In genomic region chr1:163398980-163399379, GRCh38 we compare ENCODE assay signal across 21 cellular contexts.
"Had no signal": no experiment of that assay in that cellular context is flagged by ENCODE, and none has a peak within 500 bp of the region (broad histone marks: within the 10 kb centered on the region; RNA-seq: fewer than 3 reads in every experiment).

No MANE protein-coding gene starts in this region.

- DNase-seq: cortex of kidney; effector memory CD4-positive, alpha-beta T cell; foreskin keratinocyte; left colon; left ventricle myocardium superior; mesenchymal stem cell; naive B cell; psoas muscle; retina; right lobe of liver; stimulated activated CD4-positive, alpha-beta T cell treated with anti-CD3 and anti-CD28 coated beads, Interleukin-15, amount 100 ng/mL, for 24 hours; stimulated activated CD4-positive, alpha-beta T cell treated with anti-CD3 and anti-CD28 coated beads, Interleukin-1b, Interleukin-23, amount 100 ng/mL, for 48 hours; stimulated activated CD4-positive, alpha-beta T cell treated with anti-CD3 and anti-CD28 coated beads, Interleukin-4, amount 100 ng/mL, for 4 hours; stimulated activated naive CD4-positive, alpha-beta T cell; stomach; substantia nigra; transverse colon had no signal

- H3K36me3 ChIP-seq: neutrophil, right lobe of liver, stomach, thoracic aorta had no signal

- H3K4me1 Mint-ChIP-seq: naive B cell had no signal

- H3K4me3 Mint-ChIP-seq: naive B cell, nephron had no signal

- H3K9me3 Mint-ChIP-seq: nephron had no signal

- H3K9me3 ChIP-seq: neutrophil, psoas muscle, right lobe of liver, stomach, thoracic aorta, transverse colon had no signal

- H3K4me3 ChIP-seq: lung, psoas muscle, right lobe of liver, stomach, thoracic aorta, transverse colon had no signal

- H3K27me3 ChIP-seq: foreskin keratinocyte, neutrophil, right lobe of liver, transverse colon had no signal

- ATAC-seq: foreskin keratinocyte, left colon, left ventricle myocardium superior, psoas muscle, right lobe of liver had no signal

- H3K4me1 ChIP-seq: foreskin keratinocyte, psoas muscle, right lobe of liver, stomach, transverse colon had no signal

- H3K27ac ChIP-seq: foreskin keratinocyte, neutrophil, psoas muscle, right lobe of liver, stomach, thoracic aorta, transverse colon had no signal
